Comparison of ENCODE assay signal across 17 cellular contexts in genomic region chr10:69459893-69460575, GRCh38. TPM values are rescaled to one million over a fixed set of nuclear protein-coding genes. Genes with fewer than 3 reads are reported as not detected.
A peak's percentile ranks its signal among the peaks of the same experiment; 100 is the strongest.
DNase-seq lines count a peak whose midpoint lies in the region; ATAC-seq lines count a peak whose summit lies in the region.
"Had no signal": no experiment of that assay in that cellular context is flagged by ENCODE, and none has a peak within 500 bp of the region (broad histone marks: within the 10 kb centered on the region; RNA-seq: fewer than 3 reads in every experiment).

No MANE protein-coding gene starts in this region.

- H3K4me1 ChIP-seq in muscle layer of duodenum (ENCODE audit: control insufficient read depth in 1 of 2, insufficient read depth in 2 of 2, low read length in 2 of 2), result peaks cover 38 to 58% of the 10 kb centered on the region in 2 donors

- no peak overlapping the region for H3K4me3 ChIP-seq in muscle layer of duodenum (ENCODE audit: low read depth in 1 of 2, low read length in 2 of 2)

- peak; percentile 31 for DNase-seq in NCI-H69 (lab: John Stamatoyannopoulos, UW)
- no peak for DNase-seq in hypothalamus (lab: John Stamatoyannopoulos, UW)
- DNase-seq: activated naive CD8-positive, alpha-beta T cell treated with anti-CD3 and anti-CD28 coated beads for 36 hours; activated T-cell treated with anti-CD3 and anti-CD28 coated beads for 4 hours; C1 segment of cervical spinal cord; naive thymus-derived CD4-positive, alpha-beta T cell; NCI-H187; NCI-H748 treated with DMSO at 0.1 percent for 48 hours; retina; stimulated activated CD4-positive, alpha-beta T cell treated with anti-CD3 and anti-CD28 coated beads, Interleukin-2, amount 100 ng/mL, for 48 hours had no signal

- no peak for ATAC-seq in HG03025 (IDR thresholded peaks at IDR 0.05; ENCODE audit: low FRiP score, unreplicated experiment)
- ATAC-seq in HG03097 (IDR thresholded peaks at IDR 0.05; ENCODE audit: low FRiP score, unreplicated experiment), result no peak
- ATAC-seq: naive thymus-derived CD4-positive, alpha-beta T cell had no signal

- no peaks in the 10 kb centered on the region for H3K27me3 ChIP-seq in muscle layer of duodenum (ENCODE audit: low read depth, low read length)

- H3K36me3 ChIP-seq in muscle layer of duodenum (ENCODE audit: control insufficient read depth in 1 of 2, insufficient read depth in 2 of 2, low read length in 2 of 2), result no peaks in the 10 kb centered on the region

- H3K9me3 ChIP-seq in muscle layer of duodenum (ENCODE audit: control insufficient read depth in 1 of 2, low read length in 2 of 2), result no peaks in the 10 kb centered on the region

- H3K27ac ChIP-seq in cingulate gyrus (ENCODE audit: low read depth, low read length) (peak overlapping the region; percentile 47), muscle layer of duodenum (ENCODE audit: low read length) (peak overlapping the region; percentile 77), temporal lobe (ENCODE audit: low read depth, low read length) (peak overlapping the region; percentile 47)
- H3K27ac ChIP-seq: RWPE1 had no signal

RNA-seq across cellular contexts. Expression of gene TSPAN15, which starts 8.8 kb away (rescaled TPM):
- total RNA-seq in temporal lobe, result 3.7 TPM

RNA-seq across cellular contexts. Expression of gene TACR2, which starts 43.3 kb away (rescaled TPM):
- total RNA-seq in temporal lobe, result 0.49 TPM
- total RNA-seq: activated naive CD8-positive, alpha-beta T cell treated with anti-CD3 and anti-CD28 coated beads for 36 hours; T-helper 1 cell treated with Interleukin-12 subunit alpha and Interleukin-12 subunit beta and Interleukin-4 antibody, amounts not matched to agents 30 ng/mL and 1 ng/mL, for 36 hours had no signal
